22 cellular contexts compared by ENCODE assay signal in genomic region chr1:241579434-241579833, GRCh38. TPM values are rescaled to one million over a fixed set of nuclear protein-coding genes. Genes with fewer than 3 reads are reported as not detected.
DNase-seq lines count a peak whose midpoint lies in the region; ATAC-seq, FAIRE-seq and TF ChIP-seq lines count a peak whose summit lies in the region.
"Had no signal": no experiment of that assay in that cellular context is flagged by ENCODE, and none has a peak within 500 bp of the region (broad histone marks: within the 10 kb centered on the region; RNA-seq: fewer than 3 reads in every experiment).

No MANE protein-coding gene starts in this region.

- CTCF ChIA-PET in activated naive CD4-positive, alpha-beta T cell treated with anti-CD3 and anti-CD28 coated beads for 36 hours (lab: Charles Lee): interaction anchor here (1.4 kb wide), 1 partner anchor 31 kb away, joined by 3 read pairs; no protein-coding TSS in a partner anchor

- ATAC-seq in HG03175 (IDR thresholded peaks at IDR 0.05; ENCODE audit: unreplicated experiment): no peak
- ATAC-seq: foreskin keratinocyte, GM12878, PC-3 had no signal

- H3K4me1 ChIP-seq in keratinocyte (ENCODE audit: control insufficient read depth, extremely low read depth, insufficient read depth, low read length): peaks cover 12% of the 10 kb centered on the region
- H3K4me1 ChIP-seq: right atrium auricular region had no signal

- dilution Hi-C loops in keratinocyte (cut with MboI; ENCODE audit: extremely low pct_ligation_motif_present, low sequenced_read_pairs): no loop called here

- peak overlapping the region; percentile 8 for H2AFZ ChIP-seq in keratinocyte (ENCODE audit: control insufficient read depth, low read length)
- H2AFZ ChIP-seq: GM23248 had no signal

- H3K4me2 ChIP-seq in keratinocyte (ENCODE audit: control insufficient read depth, extremely low read depth, insufficient read depth, low read depth, low read length): no peak overlapping the region

- no peak overlapping the region for H3K4me3 Mint-ChIP-seq in activated naive CD4-positive, alpha-beta T cell treated with anti-CD3 and anti-CD28 coated beads for 36 hours
- H3K4me3 Mint-ChIP-seq in activated T-helper 2 cell treated with anti-CD3 and anti-CD28 coated beads, Interferon-gamma antibody, Interleukin-2, Interleukin-4, amounts not matched to agents 10 μg/mL and 5 μg/mL and 100 μg/mL, durations not matched to agents 14 hours and 24 hours and 36 hours (ENCODE audit: low read depth): no peak overlapping the region
- H3K4me3 Mint-ChIP-seq: activated naive CD4-positive, alpha-beta T cell treated with anti-CD3 and anti-CD28 coated beads, Interleukin-2, amount 10 ng/mL, durations not matched to agents 7 days and 5 days; CD8-positive, alpha-beta memory T cell had no signal

- no peak overlapping the region for H3K9ac ChIP-seq in keratinocyte (ENCODE audit: control insufficient read depth, extremely low read depth, insufficient read depth, low read length)
- H3K9ac ChIP-seq: GM23248 had no signal

- no peaks in the 10 kb centered on the region for H3K9me1 ChIP-seq in keratinocyte (ENCODE audit: control insufficient read depth, extremely low read depth, insufficient read depth, low read length)

- H3K27ac ChIP-seq in keratinocyte (ENCODE audit: control insufficient read depth, insufficient read depth, low read length): no peak overlapping the region
- H3K27ac ChIP-seq: foreskin keratinocyte, GM23248, right atrium auricular region had no signal

- H3K9me3 ChIP-seq in keratinocyte (ENCODE audit: control insufficient read depth, low read depth, low read length): no peaks in the 10 kb centered on the region

- no peak overlapping the region for H3K4me3 ChIP-seq in keratinocyte (ENCODE audit: control insufficient read depth in 2 of 3, extremely low read depth in 1 of 3, insufficient read depth in 2 of 3, low read depth in 1 of 3, low read length in 3 of 3)
- H3K4me3 ChIP-seq: GM12878, GM23248, right atrium auricular region had no signal

- H3K27me3 Mint-ChIP-seq in activated naive CD4-positive, alpha-beta T cell treated with anti-CD3 and anti-CD28 coated beads for 36 hours (ENCODE audit: low read depth): peaks cover 18% of the 10 kb centered on the region
- peaks cover 4% of the 10 kb centered on the region for H3K27me3 Mint-ChIP-seq in activated T-helper 2 cell treated with anti-CD3 and anti-CD28 coated beads, Interferon-gamma antibody, Interleukin-2, Interleukin-4, amounts not matched to agents 10 μg/mL and 5 μg/mL and 100 μg/mL, durations not matched to agents 14 hours and 24 hours and 36 hours (ENCODE audit: low read depth)

- H3K4me1 Mint-ChIP-seq in activated naive CD4-positive, alpha-beta T cell treated with anti-CD3 and anti-CD28 coated beads for 36 hours (ENCODE audit: low read depth): no peaks in the 10 kb centered on the region
- H3K4me1 Mint-ChIP-seq in activated T-helper 2 cell treated with anti-CD3 and anti-CD28 coated beads, Interferon-gamma antibody, Interleukin-2, Interleukin-4, amounts not matched to agents 10 μg/mL and 5 μg/mL and 100 μg/mL, durations not matched to agents 14 hours and 24 hours and 36 hours (ENCODE audit: low read depth): peaks cover 4% of the 10 kb centered on the region
- H3K4me1 Mint-ChIP-seq: CD8-positive, alpha-beta memory T cell had no signal

- H3K36me3 Mint-ChIP-seq in activated naive CD4-positive, alpha-beta T cell treated with anti-CD3 and anti-CD28 coated beads for 36 hours (ENCODE audit: low read depth): no peaks in the 10 kb centered on the region
- peaks cover 3% of the 10 kb centered on the region for H3K36me3 Mint-ChIP-seq in activated T-helper 2 cell treated with anti-CD3 and anti-CD28 coated beads, Interferon-gamma antibody, Interleukin-2, Interleukin-4, amounts not matched to agents 10 μg/mL and 5 μg/mL and 100 μg/mL, durations not matched to agents 14 hours and 24 hours and 36 hours (ENCODE audit: low read depth)
- H3K36me3 Mint-ChIP-seq: activated naive CD4-positive, alpha-beta T cell treated with anti-CD3 and anti-CD28 coated beads, Interleukin-2, amount 10 ng/mL, durations not matched to agents 7 days and 5 days had no signal

- no peaks in the 10 kb centered on the region for H3K36me3 ChIP-seq in keratinocyte (ENCODE audit: control insufficient read depth in 2 of 2, extremely low read depth in 1 of 2, insufficient read depth in 2 of 2, low read length in 2 of 2)
- H3K36me3 ChIP-seq: right atrium auricular region had no signal

- peak; percentile 7 for DNase-seq in activated naive CD4-positive, alpha-beta T cell treated with anti-CD3 and anti-CD28 coated beads for 36 hours
- no peak for DNase-seq in activated naive CD4-positive, alpha-beta T cell (lab: John Stamatoyannopoulos, UW)
- DNase-seq in NCI-H510A treated with DMSO at 0.1 percent for 48 hours (lab: John Stamatoyannopoulos, UW) (peak; percentile 13), keratinocyte (ENCODE audit: low read depth, low spot score) (no peak), NCI-H2107 (lab: John Stamatoyannopoulos, UW) (no peak)
- DNase-seq in activated T-helper 2 cell treated with anti-CD3 and anti-CD28 coated beads, Interferon-gamma antibody, Interleukin-2, Interleukin-4, amounts not matched to agents 10 μg/mL and 5 μg/mL and 100 μg/mL, durations not matched to agents 14 hours and 24 hours and 36 hours (ENCODE audit: low spot score): no peak
- DNase-seq in central memory CD4-positive, alpha-beta T cell: no peak
- DNase-seq: activated CD4-positive, alpha-beta T cell treated with anti-CD3 and anti-CD28 coated beads for 4 hours; activated naive CD4-positive, alpha-beta T cell treated with anti-CD3 and anti-CD28 coated beads, Interleukin-2, amount 10 ng/mL, durations not matched to agents 7 days and 5 days; CD8-positive, alpha-beta memory T cell; foreskin keratinocyte; GM23248; hypothalamus; NCI-H187 treated with DMSO at 0.1 percent for 48 hours; PC-3; T1000 had no signal

- H4K20me1 ChIP-seq in keratinocyte (ENCODE audit: control insufficient read depth, extremely low read depth, insufficient read depth, low read length): no peaks in the 10 kb centered on the region

- H3K27ac Mint-ChIP-seq in activated naive CD4-positive, alpha-beta T cell treated with anti-CD3 and anti-CD28 coated beads for 36 hours: no peak overlapping the region
- H3K27ac Mint-ChIP-seq in activated T-helper 2 cell treated with anti-CD3 and anti-CD28 coated beads, Interferon-gamma antibody, Interleukin-2, Interleukin-4, amounts not matched to agents 10 μg/mL and 5 μg/mL and 100 μg/mL, durations not matched to agents 14 hours and 24 hours and 36 hours: no peak overlapping the region
- H3K27ac Mint-ChIP-seq: activated naive CD4-positive, alpha-beta T cell treated with anti-CD3 and anti-CD28 coated beads, Interleukin-2, amount 10 ng/mL, durations not matched to agents 7 days and 5 days; CD8-positive, alpha-beta memory T cell had no signal

- no peaks in the 10 kb centered on the region for H3K79me2 ChIP-seq in keratinocyte (ENCODE audit: control insufficient read depth, insufficient read depth, low read length)

- intact Hi-C loops in activated naive CD4-positive, alpha-beta T cell treated with anti-CD3 and anti-CD28 coated beads for 36 hours (cut with micrococcal nuclease): no loop called here
- intact Hi-C loops in activated T-helper 2 cell treated with anti-CD3 and anti-CD28 coated beads, Interferon-gamma antibody, Interleukin-2, Interleukin-4, amounts not matched to agents 10 μg/mL and 5 μg/mL and 100 μg/mL, durations not matched to agents 14 hours and 24 hours and 36 hours (cut with micrococcal nuclease): no loop called here

- no peak for FAIRE-seq in keratinocyte (lab: Jason Lieb, UNC)
- FAIRE-seq: astrocyte, GM12878, urothelium cell line had no signal

- no peak for TF ChIP-seq CTCF in keratinocyte (optimal IDR thresholded peaks at IDR 0.05 in 1 of 3, IDR thresholded peaks at IDR 0.05 in 1 of 3, conservative IDR thresholded peaks at IDR 0.05 in 1 of 3; ENCODE audit: extremely low read depth in 1 of 3, insufficient read depth in 2 of 3, low read length in 3 of 3)

- peaks cover 8% of the 10 kb centered on the region for H3K9me3 Mint-ChIP-seq in activated naive CD4-positive, alpha-beta T cell treated with anti-CD3 and anti-CD28 coated beads for 36 hours
- peaks cover 22% of the 10 kb centered on the region for H3K9me3 Mint-ChIP-seq in activated T-helper 2 cell treated with anti-CD3 and anti-CD28 coated beads, Interferon-gamma antibody, Interleukin-2, Interleukin-4, amounts not matched to agents 10 μg/mL and 5 μg/mL and 100 μg/mL, durations not matched to agents 14 hours and 24 hours and 36 hours

- H3K27me3 ChIP-seq in keratinocyte (ENCODE audit: control insufficient read depth, extremely low read depth, insufficient read depth, low read length): no peaks in the 10 kb centered on the region
- H3K27me3 ChIP-seq: foreskin keratinocyte, right atrium auricular region had no signal

RNA-seq across cellular contexts. Expression of gene KMO, which starts 47.3 kb away (rescaled TPM):
- not detected for total RNA-seq in activated naive CD4-positive, alpha-beta T cell treated with anti-CD3 and anti-CD28 coated beads for 36 hours
- 4.4 to 21.0 TPM (median 4.7 TPM) in 3 replicates for polyA plus RNA-seq in keratinocyte
- polyA plus RNA-seq in keratinocyte (2011; ENCODE audit: low read depth): not detected
- polyA plus RNA-seq in keratinocyte (2011; cell fraction: cytosol; rRNA removed): 4.7 and 8.9 TPM in 2 replicates
- polyA plus RNA-seq in keratinocyte (2011; cell fraction: nucleus; rRNA removed): 8.3 and 13.4 TPM in 2 replicates
- polyA plus RNA-seq in keratinocyte (2012; ENCODE audit: low replicate concordance): 0.17 and 2.0 TPM in 2 replicates
- 1.9 to 22.2 TPM (median 5.0 TPM) in 3 replicates for polyA minus RNA-seq in keratinocyte
- polyA minus RNA-seq in keratinocyte (2011; cell fraction: cytosol; rRNA and poly(A)+ RNA removed): 4.0 TPM
- 4.4 and 9.1 TPM in 2 replicates for polyA minus RNA-seq in keratinocyte (2011; cell fraction: nucleus; rRNA and poly(A)+ RNA removed)
- 0.05 and 0.07 TPM in 2 replicates for total RNA-seq in activated T-helper 2 cell treated with anti-CD3 and anti-CD28 coated beads, Interferon-gamma antibody, Interleukin-2, Interleukin-4, amounts not matched to agents 10 μg/mL and 5 μg/mL and 100 μg/mL, durations not matched to agents 14 hours and 24 hours and 36 hours
- total RNA-seq: G401, GM23248 had no signal
- polyA plus RNA-seq: GM23248 had no signal

RNA-seq across cellular contexts. Expression of gene FH, which starts 59.9 kb away (rescaled TPM):
- total RNA-seq in activated naive CD4-positive, alpha-beta T cell treated with anti-CD3 and anti-CD28 coated beads for 36 hours: 10 to 100 TPM; 91.6 to 95.4 TPM
- polyA plus RNA-seq in keratinocyte: 58.4 to 101 TPM (median 97.9 TPM) in 3 replicates
- polyA plus RNA-seq in keratinocyte (2011; ENCODE audit: low read depth): 87.2 TPM
- polyA plus RNA-seq in keratinocyte (2011; cell fraction: cytosol; rRNA removed): 50.4 and 70.4 TPM in 2 replicates
- polyA plus RNA-seq in keratinocyte (2011; cell fraction: nucleus; rRNA removed): 51.9 and 64.6 TPM in 2 replicates
- polyA plus RNA-seq in keratinocyte (2012; ENCODE audit: low replicate concordance): 49.1 and 94.2 TPM in 2 replicates
- polyA minus RNA-seq in keratinocyte: 18.6 to 119 TPM (median 52.5 TPM) in 3 replicates
- polyA minus RNA-seq in keratinocyte (2011; cell fraction: cytosol; rRNA and poly(A)+ RNA removed): 48.9 TPM
- polyA minus RNA-seq in keratinocyte (2011; cell fraction: nucleus; rRNA and poly(A)+ RNA removed): 27.8 and 46.2 TPM in 2 replicates
- total RNA-seq in activated T-helper 2 cell treated with anti-CD3 and anti-CD28 coated beads, Interferon-gamma antibody, Interleukin-2, Interleukin-4, amounts not matched to agents 10 μg/mL and 5 μg/mL and 100 μg/mL, durations not matched to agents 14 hours and 24 hours and 36 hours: 96.5 and 102 TPM in 2 replicates

Comparison
In these comparisons a context has a peak if more than half of its experiments do, and no peak if none do; other contexts are left out.
1. DNase-seq: peak in activated naive CD4-positive, alpha-beta T cell treated with anti-CD3 and anti-CD28 coated beads for 36 hours (single experiment) and NCI-H510A treated with DMSO at 0.1 percent for 48 hours (single experiment); none in activated naive CD4-positive, alpha-beta T cell (0 of 4), keratinocyte (single experiment), NCI-H2107 (single experiment), activated T-helper 2 cell treated with anti-CD3 and anti-CD28 coated beads, Interferon-gamma antibody, Interleukin-2, Interleukin-4, amounts not matched to agents 10 μg/mL and 5 μg/mL and 100 μg/mL, durations not matched to agents 14 hours and 24 hours and 36 hours (single experiment) and central memory CD4-positive, alpha-beta T cell (single experiment).